Comparison of ENCODE assay signal across 26 cellular contexts in the genomic region with DNA sequence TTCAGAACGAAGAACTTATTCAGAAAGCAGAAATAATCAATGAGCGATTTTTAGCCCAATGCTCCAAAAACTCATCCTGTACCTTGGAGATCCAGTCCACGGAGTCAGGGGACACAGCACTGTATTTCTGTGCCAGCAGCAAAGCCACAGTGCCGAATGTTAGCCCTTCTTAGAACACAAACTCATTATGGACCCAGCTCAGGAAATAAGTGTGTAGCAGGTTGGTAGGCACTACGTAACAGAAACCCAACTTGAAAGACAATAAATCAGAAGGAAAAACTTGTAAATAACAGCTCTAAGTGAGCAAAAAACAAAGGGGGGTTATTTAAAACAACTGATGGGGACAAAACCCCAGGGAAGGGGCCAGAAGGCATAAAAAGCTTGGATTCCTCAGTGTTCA.
A peak's percentile ranks its signal among the peaks of the same experiment; 100 is the strongest.
DNase-seq lines count a peak whose midpoint lies in the region; ATAC-seq and TF ChIP-seq lines count a peak whose summit lies in the region.
"Had no signal": no experiment of that assay in that cellular context is flagged by ENCODE, and none has a peak within 500 bp of the region (broad histone marks: within the 10 kb centered on the region; RNA-seq: fewer than 3 reads in every experiment).

No MANE protein-coding gene starts in this region.

- no peaks in the 10 kb centered on the region for H3K36me3 Mint-ChIP-seq in T-helper 17 cell (ENCODE audit: low read depth)
- no peaks in the 10 kb centered on the region for H3K36me3 Mint-ChIP-seq in activated naive CD8-positive, alpha-beta T cell treated with anti-CD3 and anti-CD28 coated beads, Interleukin-2, amount 50 U/mL, for 24 hours (ENCODE audit: low read depth)

- H3K4me1 ChIP-seq in Peyer's patch = no peaks in the 10 kb centered on the region
- H3K4me1 ChIP-seq: ascending aorta, right atrium auricular region had no signal

- DNase-seq in stimulated activated naive CD4-positive, alpha-beta T cell (lab: John Stamatoyannopoulos, UW) = peak in 4 of 6 experiments; percentile 11 to 72 (median 33)
- no peak for DNase-seq in stimulated activated naive CD4-positive, alpha-beta T cell treated with Interleukin-2 at 50 U/mL for 16 hours (lab: John Stamatoyannopoulos, UW)
- DNase-seq in T-helper 17 cell (no peak), Peyer's patch (no peak), DMS 273 treated with DMSO at 0.1 percent for 48 hours (lab: John Stamatoyannopoulos, UW) (no peak)
- DNase-seq in activated naive CD8-positive, alpha-beta T cell treated with anti-CD3 and anti-CD28 coated beads, Interleukin-2, amount 50 U/mL, for 24 hours = no peak
- DNase-seq: caudate nucleus; dermis blood vessel endothelial cell; DMS79 treated with DMSO at 0.1 percent for 48 hours; islet precursor cell; midbrain; MM.1S; NCI-H1417; NCI-H2081 treated with DMSO at 0.1 percent for 48 hours; NCI-H345; NCI-H748 treated with DMSO at 0.1 percent for 48 hours; nephron progenitor cell; pancreas; stimulated activated naive B cell treated with anti-CD40 and anti-IgM and Interleukin-4, amounts not matched to agents 10 μg/mL and 1 μg/mL and 100 μg/mL, for 72 hours; WERI-Rb-1 had no signal

- no peaks in the 10 kb centered on the region for H3K9me3 Mint-ChIP-seq in activated naive CD8-positive, alpha-beta T cell treated with anti-CD3 and anti-CD28 coated beads, Interleukin-2, amount 50 U/mL, for 24 hours

- TF ChIP-seq CTCF in Peyer's patch (IDR thresholded peaks at IDR 0.05) = no peak

- H3K4me3 Mint-ChIP-seq in T-helper 17 cell = peak overlapping the region; percentile 77
- H3K4me3 Mint-ChIP-seq in activated naive CD8-positive, alpha-beta T cell treated with anti-CD3 and anti-CD28 coated beads, Interleukin-2, amount 50 U/mL, for 24 hours = peak overlapping the region; percentile 88
- H3K4me3 Mint-ChIP-seq: nephron progenitor cell; stimulated activated naive B cell treated with anti-CD40 and anti-IgM and Interleukin-4, amounts not matched to agents 10 μg/mL and 1 μg/mL and 100 μg/mL, for 72 hours had no signal

- no peaks in the 10 kb centered on the region for H3K27me3 Mint-ChIP-seq in T-helper 17 cell
- peaks cover 3% of the 10 kb centered on the region for H3K27me3 Mint-ChIP-seq in activated naive CD8-positive, alpha-beta T cell treated with anti-CD3 and anti-CD28 coated beads, Interleukin-2, amount 50 U/mL, for 24 hours

- H3K4me3 ChIP-seq in Peyer's patch = no peak overlapping the region
- H3K4me3 ChIP-seq: ascending aorta, K562, pancreas, right atrium auricular region, SK-N-MC, tibial nerve had no signal

- peaks cover 5% of the 10 kb centered on the region for H3K4me1 Mint-ChIP-seq in T-helper 17 cell
- H3K4me1 Mint-ChIP-seq in activated naive CD8-positive, alpha-beta T cell treated with anti-CD3 and anti-CD28 coated beads, Interleukin-2, amount 50 U/mL, for 24 hours = peaks cover 14% of the 10 kb centered on the region
- H3K4me1 Mint-ChIP-seq: nephron progenitor cell had no signal

- peak; percentile 63 for ATAC-seq in T-helper 17 cell
- peak; percentile 35 for ATAC-seq in activated naive CD8-positive, alpha-beta T cell treated with anti-CD3 and anti-CD28 coated beads, Interleukin-2, amount 50 U/mL, for 24 hours
- no peak for ATAC-seq in GM18861 (IDR thresholded peaks at IDR 0.05; ENCODE audit: unreplicated experiment)
- ATAC-seq: K562; stimulated activated naive B cell treated with anti-CD40 and anti-IgM and Interleukin-4, amounts not matched to agents 10 μg/mL and 1 μg/mL and 100 μg/mL, for 72 hours had no signal

- no peaks in the 10 kb centered on the region for H3K27me3 ChIP-seq in Peyer's patch
- H3K27me3 ChIP-seq: ascending aorta, pancreas, right atrium auricular region, tibial nerve had no signal

- TF ChIP-seq POLR2A in Peyer's patch (IDR thresholded peaks at IDR 0.05) = no peak

- H3K27ac Mint-ChIP-seq in T-helper 17 cell = peak overlapping the region; percentile 92
- H3K27ac Mint-ChIP-seq in activated naive CD8-positive, alpha-beta T cell treated with anti-CD3 and anti-CD28 coated beads, Interleukin-2, amount 50 U/mL, for 24 hours = peak overlapping the region; percentile 96
- H3K27ac Mint-ChIP-seq: nephron progenitor cell; stimulated activated naive B cell treated with anti-CD40 and anti-IgM and Interleukin-4, amounts not matched to agents 10 μg/mL and 1 μg/mL and 100 μg/mL, for 72 hours had no signal

- no peaks in the 10 kb centered on the region for H3K36me3 ChIP-seq in Peyer's patch
- H3K36me3 ChIP-seq: ascending aorta, pancreas, right atrium auricular region, tibial nerve, WERI-Rb-1 had no signal

- peak overlapping the region in 1 of 4 donors; percentile 17 for H3K27ac ChIP-seq in Peyer's patch
- H3K27ac ChIP-seq: ascending aorta, right atrium auricular region, SK-N-MC, tibial nerve, WERI-Rb-1 had no signal

- H3K9me3 ChIP-seq in T-helper 17 cell (ENCODE audit: control insufficient read depth, low read length, poor library complexity, severe bottlenecking) (no peaks in the 10 kb centered on the region), Peyer's patch (no peaks in the 10 kb centered on the region)
- H3K9me3 ChIP-seq: ascending aorta, pancreas, right atrium auricular region, tibial nerve had no signal

Comparison
In these comparisons a context has a peak if more than half of its experiments do, and no peak if none do; other contexts are left out.
1. DNase-seq: peak in stimulated activated naive CD4-positive, alpha-beta T cell (4 of 6); none in stimulated activated naive CD4-positive, alpha-beta T cell treated with Interleukin-2 at 50 U/mL for 16 hours (single experiment), T-helper 17 cell (0 of 3), activated naive CD8-positive, alpha-beta T cell treated with anti-CD3 and anti-CD28 coated beads, Interleukin-2, amount 50 U/mL, for 24 hours (single experiment), Peyer's patch (0 of 3) and DMS 273 treated with DMSO at 0.1 percent for 48 hours (single experiment).